In genomic region chr5:103360475-103360874, GRCh38 we compare ENCODE assay signal across 22 cellular contexts.
"Had no signal": no experiment of that assay in that cellular context is flagged by ENCODE, and none has a peak within 500 bp of the region (broad histone marks: within the 10 kb centered on the region; RNA-seq: fewer than 3 reads in every experiment).

No MANE protein-coding gene starts in this region.

- ATAC-seq: effector memory CD8-positive, alpha-beta T cell; gastrocnemius medialis; left lobe of liver; natural killer cell; psoas muscle; right cardiac atrium; stimulated activated effector memory CD8-positive, alpha-beta T cell treated with anti-CD3 and anti-CD28 coated beads, Interleukin-12 subunit alpha, Interleukin-12 subunit beta, amount 100 ng/mL, for 72 hours had no signal

- H3K4me1 ChIP-seq: esophagus squamous epithelium, gastrocnemius medialis, sigmoid colon, thyroid gland had no signal

- H3K27ac ChIP-seq: esophagus squamous epithelium, gastrocnemius medialis, ovary, psoas muscle, sigmoid colon, stomach, thyroid gland had no signal

- H3K9me3 ChIP-seq: esophagus squamous epithelium, gastrocnemius medialis, ovary, psoas muscle, sigmoid colon, stomach, thyroid gland had no signal

- H3K4me3 ChIP-seq: esophagus squamous epithelium, gastrocnemius medialis, lung, ovary, psoas muscle, sigmoid colon, stomach, thyroid gland had no signal

- H3K27me3 ChIP-seq: esophagus squamous epithelium, gastrocnemius medialis, ovary, sigmoid colon, stomach, thyroid gland had no signal

- H3K36me3 ChIP-seq: esophagus squamous epithelium, gastrocnemius medialis, ovary, sigmoid colon, stomach, thyroid gland had no signal

- DNase-seq: cortex of kidney; effector memory CD8-positive, alpha-beta T cell; erythroblast; esophagus squamous epithelium; foreskin fibroblast; gastrocnemius medialis; head of caudate nucleus; natural killer cell; occipital lobe; ovary; posterior cingulate gyrus; psoas muscle; right cardiac atrium; sigmoid colon; stimulated activated CD4-positive, alpha-beta T cell treated with anti-CD3 and anti-CD28 coated beads, Interleukin-2, amount 100 ng/mL, for 24 hours; stimulated activated CD4-positive, alpha-beta T cell treated with anti-CD3 and anti-CD28 coated beads, Interleukin-4, amount 100 ng/mL, for 24 hours; stimulated activated naive CD4-positive, alpha-beta T cell treated with Interleukin-2 at 50 U/mL for 16 hours; stomach; thyroid gland had no signal
